In the genomic region with DNA sequence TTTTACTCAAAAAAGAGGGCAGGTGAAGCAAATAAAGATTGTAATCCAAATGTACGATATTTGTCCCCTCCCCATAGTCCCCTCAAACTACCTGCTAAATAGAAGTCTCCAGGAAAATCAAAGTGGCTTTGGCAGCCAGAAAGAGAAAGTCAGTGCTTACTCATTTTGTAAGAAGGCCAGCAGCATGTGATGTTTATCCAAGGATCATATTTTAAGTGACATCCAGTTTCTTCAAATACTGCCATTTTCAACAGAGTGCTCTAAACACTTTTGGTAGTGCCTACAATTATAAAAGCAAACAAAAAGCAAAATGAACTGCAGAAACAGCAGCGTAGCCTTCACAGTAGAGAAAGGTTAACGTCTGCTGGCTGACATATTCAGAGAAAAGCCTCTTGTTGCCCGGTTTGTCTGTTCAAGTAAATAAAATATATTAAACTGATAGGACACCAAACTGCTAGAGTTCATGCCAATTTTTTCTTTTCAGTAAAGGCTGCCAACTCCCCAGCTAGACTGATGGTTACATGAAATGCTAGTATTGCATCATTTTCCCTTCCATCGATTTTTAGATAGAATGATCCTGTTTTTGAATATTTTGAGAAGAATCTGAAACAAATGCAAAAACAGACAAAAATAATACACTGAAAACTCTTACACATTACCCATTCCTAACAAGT, we compare ENCODE assay signal across 12 cellular contexts.
DNase-seq lines count a peak whose midpoint lies in the region; ATAC-seq and TF ChIP-seq lines count a peak whose summit lies in the region.
"Had no signal": no experiment of that assay in that cellular context is flagged by ENCODE, and none has a peak within 500 bp of the region (broad histone marks: within the 10 kb centered on the region; RNA-seq: fewer than 3 reads in every experiment).

No MANE protein-coding gene starts in this region.

- CTCF ChIA-PET in CD8-positive, alpha-beta memory T cell (lab: Charles Lee): no interaction called here

- H3K27ac Mint-ChIP-seq in CD8-positive, alpha-beta memory T cell: no peak overlapping the region
- H3K27ac Mint-ChIP-seq in activated T-helper 2 cell treated with anti-CD3 and anti-CD28 coated beads, Interferon-gamma antibody, Interleukin-2, Interleukin-4, amounts not matched to agents 10 μg/mL and 5 μg/mL and 100 μg/mL, durations not matched to agents 14 hours and 24 hours and 36 hours: no peak overlapping the region

- no peaks in the 10 kb centered on the region for H3K9me3 ChIP-seq in right lobe of liver
- H3K9me3 ChIP-seq in CD8-positive, alpha-beta memory T cell (ENCODE audit: low read length): no peaks in the 10 kb centered on the region
- H3K9me3 ChIP-seq: transverse colon had no signal

- H3K4me3 ChIP-seq in WI38 (ENCODE audit: low read depth, low read length) (peak overlapping the region; percentile 25), right lobe of liver (peak overlapping the region in 2 of 3 donors; percentile 24 to 40)
- H3K4me3 ChIP-seq in CD8-positive, alpha-beta memory T cell (ENCODE audit: low read length): no peak overlapping the region
- H3K4me3 ChIP-seq: transverse colon had no signal

- H3K36me3 Mint-ChIP-seq in CD8-positive, alpha-beta memory T cell: no peaks in the 10 kb centered on the region
- no peaks in the 10 kb centered on the region for H3K36me3 Mint-ChIP-seq in activated T-helper 2 cell treated with anti-CD3 and anti-CD28 coated beads, Interferon-gamma antibody, Interleukin-2, Interleukin-4, amounts not matched to agents 10 μg/mL and 5 μg/mL and 100 μg/mL, durations not matched to agents 14 hours and 24 hours and 36 hours (ENCODE audit: low read depth)

- POLR2A ChIA-PET in CD8-positive, alpha-beta memory T cell (lab: Charles Lee): no interaction called here

- DNase-seq in DMS53 treated with DMSO at 0.1 percent for 48 hours (lab: John Stamatoyannopoulos, UW; ENCODE audit: unreplicated experiment): peak; percentile 8
- DNase-seq in NCI-H146 (lab: John Stamatoyannopoulos, UW): peak; percentile 63
- DNase-seq in right lobe of liver: peak in 1 of 3 donors; percentile 47
- DNase-seq in CD8-positive, alpha-beta memory T cell: no peak
- no peak for DNase-seq in activated CD4-positive, CD25-positive, alpha-beta regulatory T cell (lab: John Stamatoyannopoulos, UW)
- no peak for DNase-seq in RKO (ENCODE audit: low spot score)
- DNase-seq in activated T-helper 2 cell treated with anti-CD3 and anti-CD28 coated beads, Interferon-gamma antibody, Interleukin-2, Interleukin-4, amounts not matched to agents 10 μg/mL and 5 μg/mL and 100 μg/mL, durations not matched to agents 14 hours and 24 hours and 36 hours (ENCODE audit: low spot score): no peak
- DNase-seq: activated CD4-positive, alpha-beta T cell treated with anti-CD3 and anti-CD28 coated beads for 4 hours; DND-41; Right ventricle myocardium superior had no signal

- no peaks in the 10 kb centered on the region for H3K4me1 Mint-ChIP-seq in CD8-positive, alpha-beta memory T cell
- no peaks in the 10 kb centered on the region for H3K4me1 Mint-ChIP-seq in activated T-helper 2 cell treated with anti-CD3 and anti-CD28 coated beads, Interferon-gamma antibody, Interleukin-2, Interleukin-4, amounts not matched to agents 10 μg/mL and 5 μg/mL and 100 μg/mL, durations not matched to agents 14 hours and 24 hours and 36 hours (ENCODE audit: low read depth)

- H3K27me3 Mint-ChIP-seq in CD8-positive, alpha-beta memory T cell: peaks cover 0 to 1% of the 10 kb centered on the region in 2 donors
- no peaks in the 10 kb centered on the region for H3K27me3 Mint-ChIP-seq in activated T-helper 2 cell treated with anti-CD3 and anti-CD28 coated beads, Interferon-gamma antibody, Interleukin-2, Interleukin-4, amounts not matched to agents 10 μg/mL and 5 μg/mL and 100 μg/mL, durations not matched to agents 14 hours and 24 hours and 36 hours (ENCODE audit: low read depth)

- WGBS in right lobe of liver (ENCODE audit: insufficient coverage, low coverage, low lambda C conversion rate, missing lambda C conversion rate): 27% methylated on average over 5 of the region's 5 CpGs

- H3K36me3 ChIP-seq in right lobe of liver: no peaks in the 10 kb centered on the region
- no peaks in the 10 kb centered on the region for H3K36me3 ChIP-seq in CD8-positive, alpha-beta memory T cell (ENCODE audit: insufficient read depth, low read length)
- H3K36me3 ChIP-seq: transverse colon had no signal

- H3K27ac ChIP-seq in right lobe of liver: peak overlapping the region; percentile 25 to 83 (median 79)
- H3K27ac ChIP-seq in CD8-positive, alpha-beta memory T cell (ENCODE audit: low read depth, low read length): no peak overlapping the region
- H3K27ac ChIP-seq: transverse colon had no signal

- H3K4me1 ChIP-seq in right lobe of liver: peaks cover 0 to 28% (median 6%) of the 10 kb centered on the region in 4 donors
- H3K4me1 ChIP-seq in CD8-positive, alpha-beta memory T cell (ENCODE audit: insufficient read depth, low read length): no peaks in the 10 kb centered on the region

- ATAC-seq in right lobe of liver: peak; percentile 60 to 81 (median 72)

- no peak for TF ChIP-seq CTCF in WI38 (IDR thresholded peaks at IDR 0.05; ENCODE audit: low read depth, low read length)
- TF ChIP-seq CTCF in right lobe of liver (IDR thresholded peaks at IDR 0.05): no peak

- H3K9me3 Mint-ChIP-seq in CD8-positive, alpha-beta memory T cell: peaks cover 4 to 12% (median 7%) of the 10 kb centered on the region in 5 donors
- peaks cover 12% of the 10 kb centered on the region for H3K9me3 Mint-ChIP-seq in activated T-helper 2 cell treated with anti-CD3 and anti-CD28 coated beads, Interferon-gamma antibody, Interleukin-2, Interleukin-4, amounts not matched to agents 10 μg/mL and 5 μg/mL and 100 μg/mL, durations not matched to agents 14 hours and 24 hours and 36 hours

- intact Hi-C loops in right lobe of liver (cut with DNase I): no loop called here
- intact Hi-C loops in activated T-helper 2 cell treated with anti-CD3 and anti-CD28 coated beads, Interferon-gamma antibody, Interleukin-2, Interleukin-4, amounts not matched to agents 10 μg/mL and 5 μg/mL and 100 μg/mL, durations not matched to agents 14 hours and 24 hours and 36 hours (cut with micrococcal nuclease): no loop called here

- H3K4me3 Mint-ChIP-seq in CD8-positive, alpha-beta memory T cell: no peak overlapping the region
- no peak overlapping the region for H3K4me3 Mint-ChIP-seq in activated T-helper 2 cell treated with anti-CD3 and anti-CD28 coated beads, Interferon-gamma antibody, Interleukin-2, Interleukin-4, amounts not matched to agents 10 μg/mL and 5 μg/mL and 100 μg/mL, durations not matched to agents 14 hours and 24 hours and 36 hours (ENCODE audit: low read depth)

- TF ChIP-seq POLR2A in right lobe of liver (IDR thresholded peaks at IDR 0.05): no peak

- H3K27me3 ChIP-seq in right lobe of liver: no peaks in the 10 kb centered on the region
- no peaks in the 10 kb centered on the region for H3K27me3 ChIP-seq in CD8-positive, alpha-beta memory T cell (ENCODE audit: insufficient read depth, low read length, poor library complexity, severe bottlenecking)
- H3K27me3 ChIP-seq: transverse colon had no signal

Comparison
In these comparisons a context has a peak if more than half of its experiments do, and no peak if none do; other contexts are left out.
1. DNase-seq: peak in DMS53 treated with DMSO at 0.1 percent for 48 hours (single experiment) and NCI-H146 (single experiment); none in CD8-positive, alpha-beta memory T cell (0 of 5), activated CD4-positive, CD25-positive, alpha-beta regulatory T cell (0 of 4), RKO (single experiment) and activated T-helper 2 cell treated with anti-CD3 and anti-CD28 coated beads, Interferon-gamma antibody, Interleukin-2, Interleukin-4, amounts not matched to agents 10 μg/mL and 5 μg/mL and 100 μg/mL, durations not matched to agents 14 hours and 24 hours and 36 hours (single experiment).